In the genomic region with DNA sequence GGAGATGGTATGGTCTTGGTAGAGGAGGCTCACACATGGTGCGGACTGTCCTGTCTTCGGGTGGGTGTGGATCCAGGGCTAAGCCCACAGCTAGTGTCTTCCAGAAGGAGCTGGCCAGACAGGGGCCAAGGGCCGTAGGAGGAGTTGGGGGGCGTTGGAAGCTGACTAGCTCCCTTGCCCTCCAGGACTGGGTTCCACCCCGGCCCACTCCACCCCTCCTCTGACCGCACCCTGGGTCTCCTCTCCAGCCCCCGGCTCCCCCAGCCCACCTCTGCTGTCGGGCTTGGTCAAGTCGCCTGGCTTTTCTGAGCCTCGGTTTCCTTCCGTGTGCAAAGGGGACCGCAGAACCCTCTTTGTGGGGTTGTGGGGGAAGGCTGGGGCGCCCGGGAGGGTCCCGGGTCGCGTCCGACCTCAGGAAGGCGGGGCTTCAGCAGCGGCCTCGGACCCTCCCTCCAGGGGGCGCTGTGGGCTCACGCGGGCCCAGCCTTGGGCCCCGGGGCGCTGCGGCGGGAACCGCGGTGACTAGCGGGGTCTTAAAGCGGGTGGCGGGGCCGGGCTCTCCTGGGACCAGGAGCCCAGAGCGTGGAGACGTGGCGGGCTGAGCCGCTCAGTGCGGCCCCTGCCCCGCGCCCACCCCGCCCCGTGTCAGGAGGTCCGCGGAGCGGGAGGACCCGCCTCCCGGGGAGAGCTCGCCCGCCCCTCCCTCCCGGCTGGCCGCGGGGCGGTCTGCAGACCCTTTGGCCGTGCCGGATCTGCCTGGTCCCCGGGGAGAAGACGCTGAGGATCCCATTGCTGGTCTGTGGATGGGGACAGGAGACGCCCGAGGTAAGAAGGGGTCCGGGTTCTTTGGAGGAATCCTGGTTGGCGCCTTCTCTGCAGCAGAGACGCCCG, we compare ENCODE assay signal across 1 cellular context.
A peak's percentile ranks its signal among the peaks of the same experiment; 100 is the strongest.
TF ChIP-seq lines count a peak whose summit lies in the region.

No MANE protein-coding gene starts in this region.

TF ChIP-seq in K562, 482 proteins besides CTCF, POLR2A, EP300 and RAD21 (continued from another document):
- TF ChIP-seq, protein P1, sequence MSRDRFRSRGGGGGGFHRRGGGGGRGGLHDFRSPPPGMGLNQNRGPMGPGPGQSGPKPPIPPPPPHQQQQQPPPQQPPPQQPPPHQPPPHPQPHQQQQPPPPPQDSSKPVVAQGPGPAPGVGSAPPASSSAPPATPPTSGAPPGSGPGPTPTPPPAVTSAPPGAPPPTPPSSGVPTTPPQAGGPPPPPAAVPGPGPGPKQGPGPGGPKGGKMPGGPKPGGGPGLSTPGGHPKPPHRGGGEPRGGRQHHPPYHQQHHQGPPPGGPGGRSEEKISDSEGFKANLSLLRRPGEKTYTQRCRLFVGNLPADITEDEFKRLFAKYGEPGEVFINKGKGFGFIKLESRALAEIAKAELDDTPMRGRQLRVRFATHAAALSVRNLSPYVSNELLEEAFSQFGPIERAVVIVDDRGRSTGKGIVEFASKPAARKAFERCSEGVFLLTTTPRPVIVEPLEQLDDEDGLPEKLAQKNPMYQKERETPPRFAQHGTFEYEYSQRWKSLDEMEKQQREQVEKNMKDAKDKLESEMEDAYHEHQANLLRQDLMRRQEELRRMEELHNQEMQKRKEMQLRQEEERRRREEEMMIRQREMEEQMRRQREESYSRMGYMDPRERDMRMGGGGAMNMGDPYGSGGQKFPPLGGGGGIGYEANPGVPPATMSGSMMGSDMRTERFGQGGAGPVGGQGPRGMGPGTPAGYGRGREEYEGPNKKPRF (IDR thresholded peaks at IDR 0.05; ENCODE audit: low read depth, low read length), result no peak
- TF ChIP-seq SMARCA5 (IDR thresholded peaks at IDR 0.05) (no peak), RBM22 (IDR thresholded peaks at IDR 0.05; ENCODE audit: low read depth, low read length, poor library complexity, severe bottlenecking) (peak; percentile 33), ZNF12 (CRISPR knock-in tag; IDR thresholded peaks at IDR 0.05) (no peak), SMARCC2 (IDR thresholded peaks at IDR 0.05; ENCODE audit: low read depth) (no peak), ZNF583 (CRISPR knock-in tag; IDR thresholded peaks at IDR 0.05) (no peak), NRF1 (conservative IDR thresholded peaks at IDR 0.05 in 1 of 2, IDR thresholded peaks at IDR 0.05 in 1 of 2) (no peak), CXXC5 (CRISPR knock-in tag; IDR thresholded peaks at IDR 0.05) (peak; percentile 74)
- TF ChIP-seq, protein P2, sequence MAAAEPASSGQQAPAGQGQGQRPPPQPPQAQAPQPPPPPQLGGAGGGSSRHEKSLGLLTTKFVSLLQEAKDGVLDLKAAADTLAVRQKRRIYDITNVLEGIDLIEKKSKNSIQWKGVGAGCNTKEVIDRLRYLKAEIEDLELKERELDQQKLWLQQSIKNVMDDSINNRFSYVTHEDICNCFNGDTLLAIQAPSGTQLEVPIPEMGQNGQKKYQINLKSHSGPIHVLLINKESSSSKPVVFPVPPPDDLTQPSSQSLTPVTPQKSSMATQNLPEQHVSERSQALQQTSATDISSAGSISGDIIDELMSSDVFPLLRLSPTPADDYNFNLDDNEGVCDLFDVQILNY (CRISPR knock-in tag; IDR thresholded peaks at IDR 0.05), result no peak
- TF ChIP-seq, protein P3, sequence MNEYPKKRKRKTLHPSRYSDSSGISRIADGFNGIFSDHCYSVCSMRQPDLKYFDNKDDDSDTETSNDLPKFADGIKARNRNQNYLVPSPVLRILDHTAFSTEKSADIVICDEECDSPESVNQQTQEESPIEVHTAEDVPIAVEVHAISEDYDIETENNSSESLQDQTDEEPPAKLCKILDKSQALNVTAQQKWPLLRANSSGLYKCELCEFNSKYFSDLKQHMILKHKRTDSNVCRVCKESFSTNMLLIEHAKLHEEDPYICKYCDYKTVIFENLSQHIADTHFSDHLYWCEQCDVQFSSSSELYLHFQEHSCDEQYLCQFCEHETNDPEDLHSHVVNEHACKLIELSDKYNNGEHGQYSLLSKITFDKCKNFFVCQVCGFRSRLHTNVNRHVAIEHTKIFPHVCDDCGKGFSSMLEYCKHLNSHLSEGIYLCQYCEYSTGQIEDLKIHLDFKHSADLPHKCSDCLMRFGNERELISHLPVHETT (CRISPR knock-in tag; conservative IDR thresholded peaks at IDR 0.05 in 1 of 2, IDR thresholded peaks at IDR 0.05 in 1 of 2), result no peak
